ENCODE assay signal across 22 cellular contexts in the genomic region with DNA sequence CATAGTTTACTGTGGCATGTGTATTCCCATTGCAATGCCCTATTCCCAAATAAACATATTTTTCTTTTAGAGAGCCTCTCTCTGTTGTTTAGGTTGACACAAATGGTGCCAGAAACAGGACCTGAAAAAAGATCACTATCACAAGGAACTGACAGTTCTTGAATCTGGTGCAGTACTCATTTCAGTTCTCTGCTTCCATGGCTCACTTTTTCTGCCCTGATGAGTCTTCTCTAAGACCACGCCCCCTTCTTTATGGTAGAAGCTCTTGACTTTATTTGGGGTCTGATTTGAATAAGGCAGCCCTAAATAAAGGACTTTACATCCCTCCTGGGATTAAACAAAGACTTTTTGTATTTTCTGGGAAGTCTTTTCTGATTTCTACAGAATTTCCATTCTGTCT. TPM values are rescaled to one million over a fixed set of nuclear protein-coding genes. Genes with fewer than 3 reads are reported as not detected.
DNase-seq lines count a peak whose midpoint lies in the region; ATAC-seq and TF ChIP-seq lines count a peak whose summit lies in the region.
"Had no signal": no experiment of that assay in that cellular context is flagged by ENCODE, and none has a peak within 500 bp of the region (broad histone marks: within the 10 kb centered on the region; RNA-seq: fewer than 3 reads in every experiment).

No MANE protein-coding gene starts in this region.

- H3K4me3 ChIP-seq in OCI-LY7 (ENCODE audit: low read depth, low read length, poor library complexity, severe bottlenecking) (no peak overlapping the region), PC-3 (ENCODE audit: low read length) (no peak overlapping the region)
- H3K4me3 ChIP-seq: esophagus muscularis mucosa, ovary, SJSA1, uterus had no signal

- H3K9me2 ChIP-seq in OCI-LY7 (ENCODE audit: insufficient read depth, low read length) (no peaks in the 10 kb centered on the region), PC-3 (replicated peaks; ENCODE audit: low read length) (no peaks in the 10 kb centered on the region)

- TF ChIP-seq CTCF in GM10266 (IDR thresholded peaks at IDR 0.05; ENCODE audit: control insufficient read depth, insufficient read depth, low read depth, missing control alignments), result no peak
- no peak for TF ChIP-seq CTCF in OCI-LY7 (conservative IDR thresholded peaks at IDR 0.05; ENCODE audit: low read length)
- no peak for TF ChIP-seq CTCF in PC-3 (conservative IDR thresholded peaks at IDR 0.05; ENCODE audit: low read depth, low read length)

- peaks cover 7% of the 10 kb centered on the region for H3K9me3 Mint-ChIP-seq in activated T-cell treated with anti-CD3 and anti-CD28 coated beads, Interleukin-2, amount 50 U/mL, for 24 hours
- no peaks in the 10 kb centered on the region for H3K9me3 Mint-ChIP-seq in stimulated activated effector memory CD8-positive, alpha-beta T cell treated with anti-CD3 and anti-CD28 coated beads, Interleukin-12 subunit alpha, Interleukin-12 subunit beta, amount 100 ng/mL, for 72 hours
- no peaks in the 10 kb centered on the region for H3K9me3 Mint-ChIP-seq in natural killer cell treated with Interleukin-12 subunit alpha and Interleukin-12 subunit beta and Interleukin-15 and Interleukin-18, amount 100 ng/mL, for 72 hours
- H3K9me3 Mint-ChIP-seq: activated naive CD4-positive, alpha-beta T cell treated with anti-CD3 and anti-CD28 coated beads, Interleukin-2, amount 50 U/mL, for 24 hours had no signal

- H3K4me3 Mint-ChIP-seq in activated T-cell treated with anti-CD3 and anti-CD28 coated beads, Interleukin-2, amount 50 U/mL, for 24 hours, result peak overlapping the region; percentile 10
- peak overlapping the region; percentile 4 for H3K4me3 Mint-ChIP-seq in stimulated activated effector memory CD8-positive, alpha-beta T cell treated with anti-CD3 and anti-CD28 coated beads, Interleukin-12 subunit alpha, Interleukin-12 subunit beta, amount 100 ng/mL, for 72 hours
- H3K4me3 Mint-ChIP-seq in natural killer cell treated with Interleukin-12 subunit alpha and Interleukin-12 subunit beta and Interleukin-15 and Interleukin-18, amount 100 ng/mL, for 72 hours, result no peak overlapping the region
- H3K4me3 Mint-ChIP-seq: activated naive CD4-positive, alpha-beta T cell treated with anti-CD3 and anti-CD28 coated beads, Interleukin-2, amount 50 U/mL, for 24 hours; CD14-positive monocyte; WTC11 had no signal

- H3K27ac Mint-ChIP-seq in activated T-cell treated with anti-CD3 and anti-CD28 coated beads, Interleukin-2, amount 50 U/mL, for 24 hours, result peak overlapping the region; percentile 85
- H3K27ac Mint-ChIP-seq in stimulated activated effector memory CD8-positive, alpha-beta T cell treated with anti-CD3 and anti-CD28 coated beads, Interleukin-12 subunit alpha, Interleukin-12 subunit beta, amount 100 ng/mL, for 72 hours, result peak overlapping the region; percentile 7
- no peak overlapping the region for H3K27ac Mint-ChIP-seq in natural killer cell treated with Interleukin-12 subunit alpha and Interleukin-12 subunit beta and Interleukin-15 and Interleukin-18, amount 100 ng/mL, for 72 hours
- H3K27ac Mint-ChIP-seq: activated naive CD4-positive, alpha-beta T cell treated with anti-CD3 and anti-CD28 coated beads, Interleukin-2, amount 50 U/mL, for 24 hours; CD14-positive monocyte; naive thymus-derived CD4-positive, alpha-beta T cell; WTC11 had no signal

- H3K79me2 ChIP-seq in OCI-LY7 (ENCODE audit: insufficient read depth, low read depth, low read length), result no peaks in the 10 kb centered on the region
- H3K79me2 ChIP-seq in PC-3 (ENCODE audit: low read length), result 0 out of 2 replicates have a peak, but pooled peaks cover 2% of the 10 kb centered on the region

- H3K36me3 ChIP-seq in OCI-LY7 (ENCODE audit: insufficient read depth, low read length) (no peaks in the 10 kb centered on the region), PC-3 (ENCODE audit: low read depth, low read length) (no peaks in the 10 kb centered on the region)
- H3K36me3 ChIP-seq: esophagus muscularis mucosa, ovary, SJSA1, uterus had no signal

- POLR2A ChIA-PET in OCI-LY7 (lab: Charles Lee) (no interaction called here), PC-3 (lab: Charles Lee; ENCODE audit: unreplicated experiment) (no interaction called here)

- H2AFZ ChIP-seq in OCI-LY7 (ENCODE audit: low read length) (peak overlapping the region; percentile 35; the same call in 1 of the 2 replicates), PC-3 (ENCODE audit: low read length) (no peak overlapping the region)

- CTCF ChIA-PET in OCI-LY7 (lab: Charles Lee; ENCODE audit: unreplicated experiment), result interaction anchor here (0.8 kb wide), 1 partner anchor 54 kb away, joined by 4 read pairs; no protein-coding TSS in a partner anchor
- CTCF ChIA-PET in PC-3 (lab: Charles Lee), result no interaction called here

- intact Hi-C loops in OCI-LY7 (cut with micrococcal nuclease; ENCODE audit: unreplicated experiment), result no loop called here
- intact Hi-C loops in PC-3 (cut with micrococcal nuclease), result no loop called here

- no peaks in the 10 kb centered on the region for H3K9me3 ChIP-seq in OCI-LY7 (ENCODE audit: low read length)
- H3K9me3 ChIP-seq in PC-3 (ENCODE audit: low read length), result no peaks in the 10 kb centered on the region
- H3K9me3 ChIP-seq: esophagus muscularis mucosa, ovary, SJSA1, uterus had no signal

- DNase-seq in activated T-cell treated with anti-CD3 and anti-CD28 coated beads, Interleukin-2, amount 50 U/mL, for 24 hours, result no peak
- no peak for DNase-seq in activated T-cell treated with anti-CD3 and anti-CD28 coated beads for 4 hours
- DNase-seq in GM10266 (ENCODE audit: extremely low spot score), result peak; percentile 39
- peak; percentile 47 for DNase-seq in OCI-LY7 (ENCODE audit: low spot score)
- no peak for DNase-seq in stimulated activated effector memory CD8-positive, alpha-beta T cell treated with anti-CD3 and anti-CD28 coated beads, Interleukin-12 subunit alpha, Interleukin-12 subunit beta, amount 100 ng/mL, for 72 hours (ENCODE audit: low spot score in 2 of 2)
- DNase-seq in natural killer cell treated with Interleukin-12 subunit alpha and Interleukin-12 subunit beta and Interleukin-15 and Interleukin-18, amount 100 ng/mL, for 72 hours (ENCODE audit: low spot score), result no peak
- no peak for DNase-seq in PC-3
- DNase-seq: DMS153; effector memory CD4-positive, alpha-beta T cell; left colon; mesendoderm; naive thymus-derived CD4-positive, alpha-beta T cell; NCI-H774; ovary; uterus had no signal

- H4K20me1 ChIP-seq in OCI-LY7 (ENCODE audit: insufficient read depth, low read length) (no peaks in the 10 kb centered on the region), PC-3 (ENCODE audit: low read length) (no peaks in the 10 kb centered on the region)

- H3K27me3 ChIP-seq in PC-3 (ENCODE audit: low read length), result no peaks in the 10 kb centered on the region
- H3K27me3 ChIP-seq: esophagus muscularis mucosa, ovary, SJSA1, uterus had no signal

- peak; percentile 62 for ATAC-seq in stimulated activated effector memory CD8-positive, alpha-beta T cell treated with anti-CD3 and anti-CD28 coated beads, Interleukin-12 subunit alpha, Interleukin-12 subunit beta, amount 100 ng/mL, for 72 hours
- no peak for ATAC-seq in natural killer cell treated with Interleukin-12 subunit alpha and Interleukin-12 subunit beta and Interleukin-15 and Interleukin-18, amount 100 ng/mL, for 72 hours
- no peak for ATAC-seq in HG02571 (IDR thresholded peaks at IDR 0.05; ENCODE audit: unreplicated experiment)
- no peak for ATAC-seq in PC-3
- ATAC-seq: left colon; naive thymus-derived CD4-positive, alpha-beta T cell; sciatic nerve; WTC11 had no signal

- H3K4me1 ChIP-seq in OCI-LY7 (ENCODE audit: insufficient read depth, low read length, poor library complexity, severe bottlenecking), result peaks cover 45% of the 10 kb centered on the region
- peaks cover 20% of the 10 kb centered on the region for H3K4me1 ChIP-seq in PC-3 (ENCODE audit: insufficient read depth, low read length)

- peaks cover 3% of the 10 kb centered on the region for H3K36me3 Mint-ChIP-seq in activated T-cell treated with anti-CD3 and anti-CD28 coated beads, Interleukin-2, amount 50 U/mL, for 24 hours (ENCODE audit: low read depth)
- peaks cover 6% of the 10 kb centered on the region for H3K36me3 Mint-ChIP-seq in stimulated activated effector memory CD8-positive, alpha-beta T cell treated with anti-CD3 and anti-CD28 coated beads, Interleukin-12 subunit alpha, Interleukin-12 subunit beta, amount 100 ng/mL, for 72 hours
- peaks cover 5% of the 10 kb centered on the region for H3K36me3 Mint-ChIP-seq in natural killer cell treated with Interleukin-12 subunit alpha and Interleukin-12 subunit beta and Interleukin-15 and Interleukin-18, amount 100 ng/mL, for 72 hours
- H3K36me3 Mint-ChIP-seq: activated naive CD4-positive, alpha-beta T cell treated with anti-CD3 and anti-CD28 coated beads, Interleukin-2, amount 50 U/mL, for 24 hours had no signal

- H3K9ac ChIP-seq in PC-3 (ENCODE audit: low read length), result no peak overlapping the region

- no TSS peak for BruUV-seq in OCI-LY7 (replicated peaks; lab: Mats Ljungman, UMichigan)
- no TSS peak for BruUV-seq in PC-3 (replicated peaks; lab: Mats Ljungman, UMichigan)

- no peaks in the 10 kb centered on the region for H3K27me3 Mint-ChIP-seq in activated T-cell treated with anti-CD3 and anti-CD28 coated beads, Interleukin-2, amount 50 U/mL, for 24 hours
- H3K27me3 Mint-ChIP-seq in natural killer cell treated with Interleukin-12 subunit alpha and Interleukin-12 subunit beta and Interleukin-15 and Interleukin-18, amount 100 ng/mL, for 72 hours, result peaks cover 8 to 17% of the 10 kb centered on the region in 2 donors
- H3K27me3 Mint-ChIP-seq: activated naive CD4-positive, alpha-beta T cell treated with anti-CD3 and anti-CD28 coated beads, Interleukin-2, amount 50 U/mL, for 24 hours had no signal

- H3K27ac ChIP-seq in OCI-LY7 (ENCODE audit: low read depth, low read length, poor library complexity, severe bottlenecking), result no peak overlapping the region
- H3K27ac ChIP-seq in PC-3 (ENCODE audit: low read length), result no peak overlapping the region
- H3K27ac ChIP-seq: esophagus muscularis mucosa, ovary, SJSA1, uterus had no signal

- peak overlapping the region; percentile 57 for H3K4me2 ChIP-seq in OCI-LY7 (ENCODE audit: low read length)
- H3K4me2 ChIP-seq in PC-3 (ENCODE audit: low read length), result no peak overlapping the region

- H3F3A ChIP-seq in PC-3 (ENCODE audit: low read length, unreplicated experiment), result no peaks in the 10 kb centered on the region

- peaks cover 47% of the 10 kb centered on the region for H3K4me1 Mint-ChIP-seq in activated T-cell treated with anti-CD3 and anti-CD28 coated beads, Interleukin-2, amount 50 U/mL, for 24 hours (ENCODE audit: low read depth)
- peaks cover 44% of the 10 kb centered on the region for H3K4me1 Mint-ChIP-seq in stimulated activated effector memory CD8-positive, alpha-beta T cell treated with anti-CD3 and anti-CD28 coated beads, Interleukin-12 subunit alpha, Interleukin-12 subunit beta, amount 100 ng/mL, for 72 hours
- H3K4me1 Mint-ChIP-seq in natural killer cell treated with Interleukin-12 subunit alpha and Interleukin-12 subunit beta and Interleukin-15 and Interleukin-18, amount 100 ng/mL, for 72 hours (ENCODE audit: low read depth in 2 of 2), result peaks cover 25 to 43% of the 10 kb centered on the region in 2 donors

RNA-seq across cellular contexts. Expression of gene CCDC126, which starts 3.5 kb away (rescaled TPM):
- 9.6 and 11.9 TPM in 2 replicates for total RNA-seq in OCI-LY7 (2014; rRNA removed; shearing (Covaris generic))
- total RNA-seq in OCI-LY7 (2022), result 14.2 and 15.5 TPM in 2 replicates
- 10 to 100 TPM in 1 of 2 donors, 1 to 10 TPM in 1; 8.5 to 10.2 TPM for total RNA-seq in natural killer cell treated with Interleukin-12 subunit alpha and Interleukin-12 subunit beta and Interleukin-15 and Interleukin-18, amount 100 ng/mL, for 72 hours
- total RNA-seq in PC-3 (2014; rRNA removed), result 3.2 and 5.6 TPM in 2 replicates

Comparison
In these comparisons a context has a peak if more than half of its experiments do, and no peak if none do; other contexts are left out.
1. DNase-seq: peak in GM10266 (single experiment) and OCI-LY7 (single experiment); none in activated T-cell treated with anti-CD3 and anti-CD28 coated beads, Interleukin-2, amount 50 U/mL, for 24 hours (single experiment), activated T-cell treated with anti-CD3 and anti-CD28 coated beads for 4 hours (single experiment), stimulated activated effector memory CD8-positive, alpha-beta T cell treated with anti-CD3 and anti-CD28 coated beads, Interleukin-12 subunit alpha, Interleukin-12 subunit beta, amount 100 ng/mL, for 72 hours (0 of 2), natural killer cell treated with Interleukin-12 subunit alpha and Interleukin-12 subunit beta and Interleukin-15 and Interleukin-18, amount 100 ng/mL, for 72 hours (single experiment) and PC-3 (single experiment).
2. H3K27ac Mint-ChIP-seq: peak in activated T-cell treated with anti-CD3 and anti-CD28 coated beads, Interleukin-2, amount 50 U/mL, for 24 hours (single experiment) and stimulated activated effector memory CD8-positive, alpha-beta T cell treated with anti-CD3 and anti-CD28 coated beads, Interleukin-12 subunit alpha, Interleukin-12 subunit beta, amount 100 ng/mL, for 72 hours (single experiment); none in natural killer cell treated with Interleukin-12 subunit alpha and Interleukin-12 subunit beta and Interleukin-15 and Interleukin-18, amount 100 ng/mL, for 72 hours (0 of 2).